1 cellular context compared by ENCODE assay signal in genomic region chr19:49876422-49877019, GRCh38.
TF ChIP-seq lines count a peak whose summit lies in the region.

No MANE protein-coding gene starts in this region.

TF ChIP-seq in HEK293, 187 proteins besides CTCF, POLR2A, EP300 and RAD21 (continued from another document):
- TF ChIP-seq ZNF692 (tag by site-specific recombination; IDR thresholded peaks at IDR 0.05) = 0 out of 2 replicates have a peak, but pooled peaks have one; percentile 40
- TF ChIP-seq ZBTB49 (tag by site-specific recombination; IDR thresholded peaks at IDR 0.05; ENCODE audit: low read depth) = no peak
- no peak for TF ChIP-seq GLI4 (tag by site-specific recombination; IDR thresholded peaks at IDR 0.05)
- 0 out of 2 replicates have a peak, but pooled peaks have one; percentile 53 for TF ChIP-seq ZBTB11 (tag by site-specific recombination; conservative IDR thresholded peaks at IDR 0.05; ENCODE audit: low read depth)
- TF ChIP-seq KLF17 (tag by site-specific recombination; IDR thresholded peaks at IDR 0.05) = peak; percentile 33; the same call in 1 of the 2 replicates
- peak; percentile 82; the same call in 1 of the 2 replicates for TF ChIP-seq ZNF76 (tag by site-specific recombination; IDR thresholded peaks at IDR 0.05; ENCODE audit: borderline replicate concordance, low read depth)
- TF ChIP-seq ZIC2 (tag by site-specific recombination; IDR thresholded peaks at IDR 0.05) = no peak
- TF ChIP-seq ZNF133 (tag by site-specific recombination; IDR thresholded peaks at IDR 0.05) = peak; percentile 23; the same call in 1 of the 2 replicates
- TF ChIP-seq PBX3 (CRISPR knock-in tag; IDR thresholded peaks at IDR 0.05) = no peak
- no peak for TF ChIP-seq ZNF548 (tag by site-specific recombination; IDR thresholded peaks at IDR 0.05)
- TF ChIP-seq TRIM28 (IDR thresholded peaks at IDR 0.05; ENCODE audit: borderline replicate concordance, low read length) = 0 out of 2 replicates have a peak, but pooled peaks have one; percentile 41
- no peak for TF ChIP-seq ZFP3 (tag by site-specific recombination; IDR thresholded peaks at IDR 0.05; ENCODE audit: low read depth)
- TF ChIP-seq ZSCAN16 (tag by site-specific recombination; IDR thresholded peaks at IDR 0.05) = no peak
- TF ChIP-seq ZNF785 (tag by site-specific recombination; IDR thresholded peaks at IDR 0.05) = no peak
- no peak for TF ChIP-seq ZNF121 (tag by site-specific recombination; IDR thresholded peaks at IDR 0.05)
- no peak for TF ChIP-seq ZNF777 (tag by site-specific recombination; IDR thresholded peaks at IDR 0.05; ENCODE audit: borderline replicate concordance)
- peak; percentile 97 for TF ChIP-seq ZNF335 (tag by site-specific recombination; conservative IDR thresholded peaks at IDR 0.05)
- TF ChIP-seq ZSCAN18 (tag by site-specific recombination; IDR thresholded peaks at IDR 0.05) = 0 out of 2 replicates have a peak, but pooled peaks have one; percentile 34
- TF ChIP-seq ZNF488 (tag by site-specific recombination; IDR thresholded peaks at IDR 0.05) = no peak
- no peak for TF ChIP-seq ZNF600 (tag by site-specific recombination; IDR thresholded peaks at IDR 0.05)
- TF ChIP-seq ZNF157 (tag by site-specific recombination; IDR thresholded peaks at IDR 0.05) = no peak; the same call in 1 of the 2 replicates
- peak; percentile 95 for TF ChIP-seq SP3 (tag by site-specific recombination; IDR thresholded peaks at IDR 0.05)
- no peak for TF ChIP-seq PRDM2 (tag by site-specific recombination; IDR thresholded peaks at IDR 0.05; ENCODE audit: borderline replicate concordance)
- no peak for TF ChIP-seq ZNF664 (tag by site-specific recombination; IDR thresholded peaks at IDR 0.05)
- TF ChIP-seq ZFP37 (tag by site-specific recombination; IDR thresholded peaks at IDR 0.05) = no peak
- no peak for TF ChIP-seq ZNF423 (tag by site-specific recombination; IDR thresholded peaks at IDR 0.05)
- no peak; the same call in 1 of the 2 replicates for TF ChIP-seq OVOL3 (tag by site-specific recombination; IDR thresholded peaks at IDR 0.05)
- no peak for TF ChIP-seq ZNF404 (tag by site-specific recombination; IDR thresholded peaks at IDR 0.05)
- TF ChIP-seq ZNF549 (tag by site-specific recombination; IDR thresholded peaks at IDR 0.05) = no peak
- TF ChIP-seq ZNF341 (tag by site-specific recombination; IDR thresholded peaks at IDR 0.05; ENCODE audit: low read depth) = no peak
